Comparison of ENCODE assay signal across 1 cellular context in genomic region chr13:108682714-108683113, GRCh38.
TF ChIP-seq lines count a peak whose summit lies in the region.

No MANE protein-coding gene starts in this region.

TF ChIP-seq in K562, 482 proteins besides CTCF, POLR2A, EP300 and RAD21 (continued from another document and continues in another):
- no peak for TF ChIP-seq HNRNPLL (IDR thresholded peaks at IDR 0.05; ENCODE audit: low read depth, low read length, poor library complexity, severe bottlenecking)
- TF ChIP-seq, protein P1, sequence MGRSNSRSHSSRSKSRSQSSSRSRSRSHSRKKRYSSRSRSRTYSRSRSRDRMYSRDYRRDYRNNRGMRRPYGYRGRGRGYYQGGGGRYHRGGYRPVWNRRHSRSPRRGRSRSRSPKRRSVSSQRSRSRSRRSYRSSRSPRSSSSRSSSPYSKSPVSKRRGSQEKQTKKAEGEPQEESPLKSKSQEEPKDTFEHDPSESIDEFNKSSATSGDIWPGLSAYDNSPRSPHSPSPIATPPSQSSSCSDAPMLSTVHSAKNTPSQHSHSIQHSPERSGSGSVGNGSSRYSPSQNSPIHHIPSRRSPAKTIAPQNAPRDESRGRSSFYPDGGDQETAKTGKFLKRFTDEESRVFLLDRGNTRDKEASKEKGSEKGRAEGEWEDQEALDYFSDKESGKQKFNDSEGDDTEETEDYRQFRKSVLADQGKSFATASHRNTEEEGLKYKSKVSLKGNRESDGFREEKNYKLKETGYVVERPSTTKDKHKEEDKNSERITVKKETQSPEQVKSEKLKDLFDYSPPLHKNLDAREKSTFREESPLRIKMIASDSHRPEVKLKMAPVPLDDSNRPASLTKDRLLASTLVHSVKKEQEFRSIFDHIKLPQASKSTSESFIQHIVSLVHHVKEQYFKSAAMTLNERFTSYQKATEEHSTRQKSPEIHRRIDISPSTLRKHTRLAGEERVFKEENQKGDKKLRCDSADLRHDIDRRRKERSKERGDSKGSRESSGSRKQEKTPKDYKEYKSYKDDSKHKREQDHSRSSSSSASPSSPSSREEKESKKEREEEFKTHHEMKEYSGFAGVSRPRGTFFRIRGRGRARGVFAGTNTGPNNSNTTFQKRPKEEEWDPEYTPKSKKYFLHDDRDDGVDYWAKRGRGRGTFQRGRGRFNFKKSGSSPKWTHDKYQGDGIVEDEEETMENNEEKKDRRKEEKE (IDR thresholded peaks at IDR 0.05; ENCODE audit: borderline replicate concordance in 1 of 2, control insufficient read depth in 1 of 2, low read depth in 2 of 2, low read length in 1 of 2), result no peak
- no peak for TF ChIP-seq PHB (CRISPR knock-in tag; IDR thresholded peaks at IDR 0.05)
- TF ChIP-seq SRSF1 (IDR thresholded peaks at IDR 0.05; ENCODE audit: low read depth, low read length), result no peak
- TF ChIP-seq POLR2AphosphoS5 (IDR thresholded peaks at IDR 0.05; ENCODE audit: control insufficient read depth, insufficient read depth, low read depth, low read length), result no peak
- no peak for TF ChIP-seq DLX4 (CRISPR knock-in tag; IDR thresholded peaks at IDR 0.05)
- no peak for TF ChIP-seq ZNF408 (CRISPR knock-in tag; IDR thresholded peaks at IDR 0.05; ENCODE audit: low read depth)
- TF ChIP-seq, protein P2, sequence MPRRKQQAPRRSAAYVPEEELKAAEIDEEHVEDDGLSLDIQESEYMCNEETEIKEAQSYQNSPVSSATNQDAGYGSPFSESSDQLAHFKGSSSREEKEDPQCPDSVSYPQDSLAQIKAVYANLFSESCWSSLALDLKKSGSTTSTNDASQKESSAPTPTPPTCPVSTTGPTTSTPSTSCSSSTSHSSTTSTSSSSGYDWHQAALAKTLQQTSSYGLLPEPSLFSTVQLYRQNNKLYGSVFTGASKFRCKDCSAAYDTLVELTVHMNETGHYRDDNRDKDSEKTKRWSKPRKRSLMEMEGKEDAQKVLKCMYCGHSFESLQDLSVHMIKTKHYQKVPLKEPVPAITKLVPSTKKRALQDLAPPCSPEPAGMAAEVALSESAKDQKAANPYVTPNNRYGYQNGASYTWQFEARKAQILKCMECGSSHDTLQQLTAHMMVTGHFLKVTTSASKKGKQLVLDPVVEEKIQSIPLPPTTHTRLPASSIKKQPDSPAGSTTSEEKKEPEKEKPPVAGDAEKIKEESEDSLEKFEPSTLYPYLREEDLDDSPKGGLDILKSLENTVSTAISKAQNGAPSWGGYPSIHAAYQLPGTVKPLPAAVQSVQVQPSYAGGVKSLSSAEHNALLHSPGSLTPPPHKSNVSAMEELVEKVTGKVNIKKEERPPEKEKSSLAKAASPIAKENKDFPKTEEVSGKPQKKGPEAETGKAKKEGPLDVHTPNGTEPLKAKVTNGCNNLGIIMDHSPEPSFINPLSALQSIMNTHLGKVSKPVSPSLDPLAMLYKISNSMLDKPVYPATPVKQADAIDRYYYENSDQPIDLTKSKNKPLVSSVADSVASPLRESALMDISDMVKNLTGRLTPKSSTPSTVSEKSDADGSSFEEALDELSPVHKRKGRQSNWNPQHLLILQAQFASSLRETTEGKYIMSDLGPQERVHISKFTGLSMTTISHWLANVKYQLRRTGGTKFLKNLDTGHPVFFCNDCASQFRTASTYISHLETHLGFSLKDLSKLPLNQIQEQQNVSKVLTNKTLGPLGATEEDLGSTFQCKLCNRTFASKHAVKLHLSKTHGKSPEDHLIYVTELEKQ (CRISPR knock-in tag; IDR thresholded peaks at IDR 0.05), result peak; percentile 85
- TF ChIP-seq RBM25 (IDR thresholded peaks at IDR 0.05; ENCODE audit: low read depth, low read length, severe bottlenecking), result no peak
- no peak for TF ChIP-seq SNAPC5 (CRISPR knock-in tag; IDR thresholded peaks at IDR 0.05)
- no peak for TF ChIP-seq ZNF512 (tag; IDR thresholded peaks at IDR 0.05)
- TF ChIP-seq, protein P3, sequence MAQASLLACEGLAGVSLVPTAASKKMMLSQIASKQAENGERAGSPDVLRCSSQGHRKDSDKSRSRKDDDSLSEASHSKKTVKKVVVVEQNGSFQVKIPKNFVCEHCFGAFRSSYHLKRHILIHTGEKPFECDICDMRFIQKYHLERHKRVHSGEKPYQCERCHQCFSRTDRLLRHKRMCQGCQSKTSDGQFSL (CRISPR knock-in tag; IDR thresholded peaks at IDR 0.05), result no peak
- TF ChIP-seq, protein P3 (tag; IDR thresholded peaks at IDR 0.05), result peak in 1 of 2 experiments; percentile 92; a peak in 2 of 4 replicates
- TF ChIP-seq, protein P4, sequence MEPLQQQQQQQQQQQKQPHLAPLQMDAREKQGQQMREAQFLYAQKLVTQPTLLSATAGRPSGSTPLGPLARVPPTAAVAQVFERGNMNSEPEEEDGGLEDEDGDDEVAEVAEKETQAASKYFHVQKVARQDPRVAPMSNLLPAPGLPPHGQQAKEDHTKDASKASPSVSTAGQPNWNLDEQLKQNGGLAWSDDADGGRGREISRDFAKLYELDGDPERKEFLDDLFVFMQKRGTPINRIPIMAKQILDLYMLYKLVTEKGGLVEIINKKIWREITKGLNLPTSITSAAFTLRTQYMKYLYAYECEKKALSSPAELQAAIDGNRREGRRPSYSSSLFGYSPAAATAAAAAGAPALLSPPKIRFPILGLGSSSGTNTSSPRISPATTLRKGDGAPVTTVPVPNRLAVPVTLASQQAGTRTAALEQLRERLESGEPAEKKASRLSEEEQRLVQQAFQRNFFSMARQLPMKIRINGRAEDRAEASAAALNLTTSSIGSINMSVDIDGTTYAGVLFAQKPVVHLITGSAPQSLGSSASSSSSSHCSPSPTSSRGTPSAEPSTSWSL (CRISPR knock-in tag; IDR thresholded peaks at IDR 0.05; ENCODE audit: borderline replicate concordance), result peak; percentile 89; the same call in 1 of the 2 replicates
- TF ChIP-seq PCBP2 (IDR thresholded peaks at IDR 0.05; ENCODE audit: low read depth, low read length, poor library complexity, severe bottlenecking), result no peak
- no peak for TF ChIP-seq HDAC2 (IDR thresholded peaks at IDR 0.05)
- TF ChIP-seq CBX2 (IDR thresholded peaks at IDR 0.05; ENCODE audit: insufficient read depth, low read length, poor library complexity, severe bottlenecking), result no peak
- no peak for TF ChIP-seq SAFB2 (IDR thresholded peaks at IDR 0.05; ENCODE audit: borderline replicate concordance, low read depth, low read length, severe bottlenecking)
- TF ChIP-seq FOXK2 (conservative IDR thresholded peaks at IDR 0.05 in 1 of 2, IDR thresholded peaks at IDR 0.05 in 1 of 2; ENCODE audit: low read depth in 2 of 2), result no peak
- TF ChIP-seq CREB5 (CRISPR knock-in tag; IDR thresholded peaks at IDR 0.05), result peak; percentile 70; the same call in 1 of the 2 replicates
- no peak for TF ChIP-seq BACH1 (tag; IDR thresholded peaks at IDR 0.05)
- TF ChIP-seq ESRRB (CRISPR knock-in tag; IDR thresholded peaks at IDR 0.05; ENCODE audit: borderline replicate concordance), result no peak
- TF ChIP-seq, protein P5, sequence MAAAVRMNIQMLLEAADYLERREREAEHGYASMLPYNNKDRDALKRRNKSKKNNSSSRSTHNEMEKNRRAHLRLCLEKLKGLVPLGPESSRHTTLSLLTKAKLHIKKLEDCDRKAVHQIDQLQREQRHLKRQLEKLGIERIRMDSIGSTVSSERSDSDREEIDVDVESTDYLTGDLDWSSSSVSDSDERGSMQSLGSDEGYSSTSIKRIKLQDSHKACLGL (CRISPR knock-in tag; IDR thresholded peaks at IDR 0.05; ENCODE audit: borderline replicate concordance, poor library complexity, severe bottlenecking), result no peak
- TF ChIP-seq TOE1 (IDR thresholded peaks at IDR 0.05; ENCODE audit: borderline replicate concordance), result no peak
- TF ChIP-seq TOE1 (CRISPR knock-in tag; IDR thresholded peaks at IDR 0.05; ENCODE audit: borderline replicate concordance, low read depth), result no peak
- TF ChIP-seq STAT5B (CRISPR knock-in tag; IDR thresholded peaks at IDR 0.05), result no peak
- TF ChIP-seq MAX (CRISPR knock-in tag; IDR thresholded peaks at IDR 0.05), result no peak
- no peak for TF ChIP-seq ATF1 (CRISPR knock-in tag; IDR thresholded peaks at IDR 0.05)
- TF ChIP-seq ATF1 (tag; IDR thresholded peaks at IDR 0.05), result no peak
- peak; percentile 86 for TF ChIP-seq NR2F6 (CRISPR knock-in tag; IDR thresholded peaks at IDR 0.05)
- no peak for TF ChIP-seq ARID3A (IDR thresholded peaks at IDR 0.05; ENCODE audit: borderline replicate concordance, low read depth, low read length)
- TF ChIP-seq ARID4B (CRISPR knock-in tag; IDR thresholded peaks at IDR 0.05), result no peak
- TF ChIP-seq HNRNPK (IDR thresholded peaks at IDR 0.05; ENCODE audit: low read depth, low read length, poor library complexity, severe bottlenecking), result no peak
- TF ChIP-seq PREB (CRISPR knock-in tag; IDR thresholded peaks at IDR 0.05), result no peak
- no peak for TF ChIP-seq NELFE (IDR thresholded peaks at IDR 0.05; ENCODE audit: insufficient read depth, insufficient read length)
- no peak for TF ChIP-seq GTF2E2 (tag; IDR thresholded peaks at IDR 0.05)
